8 cellular contexts compared by ENCODE assay signal in genomic region chr5:126776499-126777256, GRCh38. TPM values are rescaled to one million over a fixed set of nuclear protein-coding genes. Genes with fewer than 3 reads are reported as not detected.
DNase-seq lines count a peak whose midpoint lies in the region; ATAC-seq and TF ChIP-seq lines count a peak whose summit lies in the region.

Gene LMNB1, plus strand, starts transcription at chr5:126777136. Its CDS starts 373 bp downstream, at chr5:126777509.

- H3K27ac Mint-ChIP-seq in endothelial cell (ENCODE audit: unreplicated experiment): peak within 1 kb of the TSS; percentile 93

- no peak within 1 kb of the TSS for H3K18ac ChIP-seq in IMR-90 (ENCODE audit: low read depth, low read length)

- peak within 1 kb of the TSS; percentile 67; the same call in 2 of the 3 replicates for H2BK15ac ChIP-seq in IMR-90 (ENCODE audit: low read depth, low read length)

- peak within 1 kb of the TSS; percentile 87 for H3K27ac ChIP-seq in IMR-90 (ENCODE audit: insufficient read depth, low read length)
- H3K27ac ChIP-seq in OCI-LY7 (ENCODE audit: low read depth, low read length, poor library complexity, severe bottlenecking): peak within 1 kb of the TSS; percentile 95

- peak within 1 kb of the TSS; percentile 96 for H2AK9ac ChIP-seq in IMR-90 (replicated peaks; ENCODE audit: low read depth, low read length, poor library complexity)

- in situ Hi-C loops in IMR-90 (cut with MboI; ENCODE audit: low sequenced_read_pairs): loop anchor here (10.0 kb wide), 1 partner anchor 102 kb away; no protein-coding TSS in a partner anchor

- H3K36me3 Mint-ChIP-seq in endothelial cell (ENCODE audit: low read depth, unreplicated experiment): peaks cover 4% of the 10 kb centered on the region

- no TSS peak for BruUV-seq in IMR-90 (replicated peaks; lab: Mats Ljungman, UMichigan)
- no TSS peak for BruUV-seq in OCI-LY7 (replicated peaks; lab: Mats Ljungman, UMichigan)

- DNase-seq in DMS114 treated with DMSO at 0.1 percent for 48 hours (lab: John Stamatoyannopoulos, UW; ENCODE audit: unreplicated experiment) (peak; percentile 93), IMR-90 (peak; percentile 94), OCI-LY7 (ENCODE audit: low spot score) (peak; percentile 96), endothelial cell (ENCODE audit: low spot score) (peak; percentile 95), midbrain (lab: John Stamatoyannopoulos, UW) (peak; percentile 91)
- DNase-seq in activated CD8-positive, alpha-beta memory T cell treated with anti-CD3 and anti-CD28 coated beads, Interleukin-2, amount 50 U/mL, for 48 hours: peak; percentile 97
- peak; percentile 93 to 96 for DNase-seq in stimulated activated CD8-positive, alpha-beta memory T cell treated with anti-CD3 and anti-CD28 coated beads, Interleukin-15, amount 100 ng/mL, for 48 hours (ENCODE audit: low read depth in 2 of 2)

- H3K27me3 ChIP-seq in IMR-90 (ENCODE audit: control insufficient read depth, insufficient read depth, low read length): no peaks in the 10 kb centered on the region

- 0% methylated on average over 27 of the region's 74 CpGs; no CpG with 5 or more reads in 1 of the 2 experiments for WGBS in IMR-90 (ENCODE audit: extremely low coverage in 2 of 2, insufficient read length in 1 of 2), 2 experiments

- peak within 1 kb of the TSS; percentile 89 for H3K56ac ChIP-seq in IMR-90 (ENCODE audit: extremely low read depth, insufficient read depth, low read length)

- H3K4me1 ChIP-seq in IMR-90 (ENCODE audit: control insufficient read depth, insufficient read depth, low read length): no peaks in the 10 kb centered on the region
- H3K4me1 ChIP-seq in OCI-LY7 (ENCODE audit: insufficient read depth, low read length, poor library complexity, severe bottlenecking): peaks cover 19% of the 10 kb centered on the region

- dilution Hi-C loops in IMR-90 (cut with HindIII; ENCODE audit: low sequenced_read_pairs, unreplicated experiment): loop anchor here (25.0 kb wide), 1 partner anchor 114 kb away; no protein-coding TSS in a partner anchor

- no peaks in the 10 kb centered on the region for H3K9me3 ChIP-seq in IMR-90 (ENCODE audit: control insufficient read depth, insufficient read depth, low read length)
- H3K9me3 ChIP-seq in OCI-LY7 (ENCODE audit: low read length): peaks cover 8% of the 10 kb centered on the region; the same call in 1 of the 2 replicates

- no peaks in the 10 kb centered on the region for H3K9me1 ChIP-seq in IMR-90 (ENCODE audit: insufficient read depth, low read length)

- H2AFZ ChIP-seq in IMR-90 (replicated peaks; ENCODE audit: low read length, poor library complexity) (peak within 1 kb of the TSS; percentile 99), OCI-LY7 (ENCODE audit: low read length) (peak within 1 kb of the TSS; percentile 59)

- peaks cover 7% of the 10 kb centered on the region for H4K20me1 ChIP-seq in IMR-90 (ENCODE audit: insufficient read depth, low read length)
- peaks cover 24% of the 10 kb centered on the region for H4K20me1 ChIP-seq in OCI-LY7 (ENCODE audit: insufficient read depth, low read length)

- CTCF ChIA-PET in IMR-90 (lab: Yijun Ruan, JAX): no interaction called here
- CTCF ChIA-PET in OCI-LY7 (lab: Charles Lee; ENCODE audit: unreplicated experiment): interaction anchor here (0.6 to 1.6 kb wide), 3 partner anchors 25 to 190 kb away, joined by 3 to 4 read pairs (median 3); no protein-coding TSS in a partner anchor

- H3K23ac ChIP-seq in IMR-90 (ENCODE audit: low read depth, low read length): peak within 1 kb of the TSS; percentile 95

- H2BK20ac ChIP-seq in IMR-90 (ENCODE audit: low read depth, low read length): no peak within 1 kb of the TSS

- peaks cover 12% of the 10 kb centered on the region for H3K4me1 Mint-ChIP-seq in endothelial cell (ENCODE audit: unreplicated experiment)

- peak within 1 kb of the TSS; percentile 94 for H3K14ac ChIP-seq in IMR-90 (replicated peaks; ENCODE audit: low read depth, low read length)

- H4K91ac ChIP-seq in IMR-90 (ENCODE audit: insufficient read depth, low read depth, low read length): peak within 1 kb of the TSS; percentile 91

- H3K4me2 ChIP-seq in IMR-90 (ENCODE audit: low read depth, low read length): peak within 1 kb of the TSS; percentile 82
- H3K4me2 ChIP-seq in OCI-LY7 (ENCODE audit: low read length): peak within 1 kb of the TSS; percentile 96

- H3K79me2 ChIP-seq in OCI-LY7 (ENCODE audit: insufficient read depth, low read depth, low read length): peaks cover 43% of the 10 kb centered on the region

- H2AK5ac ChIP-seq in IMR-90 (ENCODE audit: low read depth, low read length): peak within 1 kb of the TSS; percentile 92

- peak; percentile 65 for ATAC-seq in GM21529 (IDR thresholded peaks at IDR 0.05; ENCODE audit: unreplicated experiment)
- ATAC-seq in IMR-90 (ENCODE audit: low read depth): peak; percentile 84

- H3K79me1 ChIP-seq in IMR-90 (ENCODE audit: low read depth in 1 of 2, low read length in 2 of 2): peaks cover 0 to 3% of the 10 kb centered on the region in 2 experiments; a peak in 1 of 4 replicates

- no peaks in the 10 kb centered on the region for H3K9me2 ChIP-seq in OCI-LY7 (ENCODE audit: insufficient read depth, low read length)

- intact Hi-C loops in IMR-90 (cut with micrococcal nuclease): loop anchor here (5.0 kb wide), 1 partner anchor 179 kb away; the partner anchor contains the start of gene ALDH7A1
- intact Hi-C loops in OCI-LY7 (cut with micrococcal nuclease; ENCODE audit: unreplicated experiment): loop anchor here (2.0 to 5.0 kb wide), 3 partner anchors 196 to 1306 kb away; partner anchors contain the start of genes PRRC1 and SLC12A2

- peak within 1 kb of the TSS; percentile 83 for H2BK5ac ChIP-seq in IMR-90 (ENCODE audit: low read depth, low read length, poor library complexity, severe bottlenecking)

- POLR2A ChIA-PET in IMR-90 (lab: Charles Lee; ENCODE audit: unreplicated experiment) (interaction anchor here (0.5 to 0.6 kb wide), 3 partner anchors 23 to 556 kb away, joined by 4 to 6 read pairs (median 5); no protein-coding TSS in a partner anchor), OCI-LY7 (lab: Charles Lee) (interaction anchor here (0.6 to 3.7 kb wide), 19 partner anchors 10 to 193 kb away, joined by 3 to 41 read pairs (median 6); no protein-coding TSS in a partner anchor)

- H3K9ac ChIP-seq in IMR-90 (ENCODE audit: low read depth, low read length): peak within 1 kb of the TSS; percentile 84

- H4K5ac ChIP-seq in IMR-90 (ENCODE audit: low read depth, low read length): no peak within 1 kb of the TSS; the same call in 1 of the 2 replicates

- peak within 1 kb of the TSS; percentile 91 for H3K4ac ChIP-seq in IMR-90 (ENCODE audit: low read depth, low read length)

- H4K8ac ChIP-seq in IMR-90 (ENCODE audit: low read depth in 2 of 2, low read length in 2 of 2): peak within 1 kb of the TSS; percentile 77 to 92; a peak in 3 of 4 replicates

- peak; percentile 61; the same call in 1 of the 2 replicates for TF ChIP-seq POLR2A in IMR-90 (IDR thresholded peaks at IDR 0.05; ENCODE audit: low read depth, low read length)

- H3K4me3 ChIP-seq in IMR-90 (ENCODE audit: insufficient read depth, low read depth, low read length) (peak within 1 kb of the TSS; percentile 92), OCI-LY7 (ENCODE audit: low read depth, low read length, poor library complexity, severe bottlenecking) (peak within 1 kb of the TSS; percentile 96)

- H2BK120ac ChIP-seq in IMR-90 (ENCODE audit: low read depth, low read length): peak within 1 kb of the TSS; percentile 72

- peak within 1 kb of the TSS; percentile 96 for H3K4me3 Mint-ChIP-seq in endothelial cell (ENCODE audit: unreplicated experiment)

- no peak for TF ChIP-seq CTCF in IMR-90 (conservative IDR thresholded peaks at IDR 0.05; ENCODE audit: low read depth, low read length)
- TF ChIP-seq CTCF in OCI-LY7 (conservative IDR thresholded peaks at IDR 0.05; ENCODE audit: low read length): no peak; the same call in 1 of the 2 replicates
- TF ChIP-seq CTCF in endothelial cell (IDR thresholded peaks at IDR 0.05; ENCODE audit: unreplicated experiment): no peak

- H3K9me3 Mint-ChIP-seq in endothelial cell (ENCODE audit: unreplicated experiment): no peaks in the 10 kb centered on the region

- peaks cover 15% of the 10 kb centered on the region for H3K27me3 Mint-ChIP-seq in endothelial cell (ENCODE audit: unreplicated experiment)

- H3K36me3 ChIP-seq in IMR-90 (ENCODE audit: control insufficient read depth, insufficient read depth, low read length): no peaks in the 10 kb centered on the region
- H3K36me3 ChIP-seq in OCI-LY7 (ENCODE audit: insufficient read depth, low read length): peaks cover 34% of the 10 kb centered on the region

- no peak for TF ChIP-seq RAD21 in IMR-90 (IDR thresholded peaks at IDR 0.05; ENCODE audit: low read length)

TF ChIP-seq in IMR-90, 13 proteins besides CTCF, POLR2A, EP300 and RAD21 (continues in another document):
- TF ChIP-seq CEBPB (IDR thresholded peaks at IDR 0.05; ENCODE audit: low read depth, low read length): peak; percentile 89
- no peak for TF ChIP-seq MAFK (IDR thresholded peaks at IDR 0.05; ENCODE audit: low read depth, low read length)
- TF ChIP-seq USF2 (IDR thresholded peaks at IDR 0.05; ENCODE audit: low read depth, low read length): peak; percentile 98
- TF ChIP-seq MXI1 (IDR thresholded peaks at IDR 0.05; ENCODE audit: borderline replicate concordance, low read depth, low read length): peak; percentile 58; the same call in 1 of the 2 replicates
- no peak for TF ChIP-seq RCOR1 (IDR thresholded peaks at IDR 0.05; ENCODE audit: insufficient replicate concordance, low read length)
- peak; percentile 62; the same call in 1 of the 2 replicates for TF ChIP-seq MAZ (IDR thresholded peaks at IDR 0.05; ENCODE audit: borderline replicate concordance, low read depth, low read length)

RNA-seq across cellular contexts. Expression of gene LMNB1, which starts in this region (rescaled TPM):
- total RNA-seq in IMR-90 (2012; rRNA removed): 53.6 and 68.6 TPM in 2 replicates
- polyA plus RNA-seq in IMR-90 (2012; rRNA removed): 36.0 and 37.8 TPM in 2 replicates
- 38.0 and 42.0 TPM in 2 replicates for polyA plus RNA-seq in IMR-90 (2012; cell fraction: cytosol; rRNA removed)
- polyA plus RNA-seq in IMR-90 (2012; cell fraction: nucleus; rRNA removed; ENCODE audit: low replicate concordance): 12.0 and 34.2 TPM in 2 replicates
- total RNA-seq in OCI-LY7 (2014; rRNA removed; shearing (Covaris generic)): 173 and 232 TPM in 2 replicates
- total RNA-seq in OCI-LY7 (2022): 264 and 280 TPM in 2 replicates
- 69.8 TPM for total RNA-seq in endothelial cell (ENCODE audit: unreplicated experiment)

Comparison
In these comparisons a context has a peak if more than half of its experiments do, and no peak if none do; other contexts are left out.
1. Peak in every context shown above with its lines: DNase-seq, ATAC-seq, H3K4me3 ChIP-seq and H3K27ac ChIP-seq.